In the genomic region with DNA sequence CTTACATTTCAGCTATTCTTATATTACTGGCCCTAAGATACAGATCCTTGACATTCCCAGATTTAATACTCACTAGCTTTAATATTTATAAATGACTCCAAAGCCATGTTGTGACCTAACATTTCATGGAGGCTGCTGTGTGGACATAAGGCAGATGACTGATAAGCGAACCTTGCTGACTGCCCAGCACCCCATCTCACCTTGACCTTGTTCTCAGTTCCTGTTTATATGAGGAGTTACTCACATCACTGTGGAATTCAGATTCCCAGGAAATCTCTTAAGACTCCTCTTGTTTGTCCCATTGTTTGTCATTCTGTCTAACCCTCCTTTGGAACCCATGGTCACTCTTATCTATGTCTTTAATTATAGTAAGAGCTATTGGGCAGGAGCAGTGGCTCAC, we compare ENCODE assay signal across 1 cellular context.
TF ChIP-seq lines count a peak whose summit lies in the region.

No MANE protein-coding gene starts in this region.

TF ChIP-seq in HCT116, 20 proteins besides CTCF, POLR2A, EP300 and RAD21 (continued from another document):
- TF ChIP-seq, protein P1, sequence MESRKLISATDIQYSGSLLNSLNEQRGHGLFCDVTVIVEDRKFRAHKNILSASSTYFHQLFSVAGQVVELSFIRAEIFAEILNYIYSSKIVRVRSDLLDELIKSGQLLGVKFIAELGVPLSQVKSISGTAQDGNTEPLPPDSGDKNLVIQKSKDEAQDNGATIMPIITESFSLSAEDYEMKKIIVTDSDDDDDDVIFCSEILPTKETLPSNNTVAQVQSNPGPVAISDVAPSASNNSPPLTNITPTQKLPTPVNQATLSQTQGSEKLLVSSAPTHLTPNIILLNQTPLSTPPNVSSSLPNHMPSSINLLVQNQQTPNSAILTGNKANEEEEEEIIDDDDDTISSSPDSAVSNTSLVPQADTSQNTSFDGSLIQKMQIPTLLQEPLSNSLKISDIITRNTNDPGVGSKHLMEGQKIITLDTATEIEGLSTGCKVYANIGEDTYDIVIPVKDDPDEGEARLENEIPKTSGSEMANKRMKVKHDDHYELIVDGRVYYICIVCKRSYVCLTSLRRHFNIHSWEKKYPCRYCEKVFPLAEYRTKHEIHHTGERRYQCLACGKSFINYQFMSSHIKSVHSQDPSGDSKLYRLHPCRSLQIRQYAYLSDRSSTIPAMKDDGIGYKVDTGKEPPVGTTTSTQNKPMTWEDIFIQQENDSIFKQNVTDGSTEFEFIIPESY (IDR thresholded peaks at IDR 0.05; ENCODE audit: extremely low read depth, insufficient replicate concordance, low read length): no peak
TF ChIP-seq in HCT116: peak in this region for 0.
